18 cellular contexts compared by ENCODE assay signal in genomic region chr1:241716915-241717651, GRCh38.
DNase-seq lines count a peak whose midpoint lies in the region; ATAC-seq and TF ChIP-seq lines count a peak whose summit lies in the region.
"Had no signal": no experiment of that assay in that cellular context is flagged by ENCODE, and none has a peak within 500 bp of the region (broad histone marks: within the 10 kb centered on the region; RNA-seq: fewer than 3 reads in every experiment).

No MANE protein-coding gene starts in this region.

- CTCF ChIA-PET in MCF 10A (lab: Yijun Ruan, JAX) = interaction anchor here (1.1 to 2.7 kb wide), 5 partner anchors 11 to 130 kb away, joined by 3 to 11 read pairs (median 6); no protein-coding TSS in a partner anchor

- DNase-seq in MCF 10A (ENCODE audit: unreplicated experiment) = no peak
- DNase-seq in breast epithelium (ENCODE audit: low spot score in 2 of 2) = no peak
- peak; percentile 2 for DNase-seq in activated T-cell treated with anti-CD3 and anti-CD28 coated beads for 4 hours
- peak; percentile 32 for DNase-seq in inferior parietal cortex (ENCODE audit: extremely low spot score)
- no peak for DNase-seq in GM19240 (ENCODE audit: insufficient read length, low spot score)
- DNase-seq in ascending aorta (ENCODE audit: low spot score in 2 of 2) = no peak
- DNase-seq: cerebellar nuclear complex; DMS79; NCI-H187 treated with DMSO at 0.1 percent for 48 hours; nucleus accumbens; stimulated activated naive CD4-positive, alpha-beta T cell treated with Interleukin-2 at 50 U/mL for 16 hours had no signal

- H3K27me3 ChIP-seq in breast epithelium (no peaks in the 10 kb centered on the region), ascending aorta (no peaks in the 10 kb centered on the region)

- intact Hi-C loops in MCF 10A (cut with micrococcal nuclease) (loop anchor here (2.0 kb wide), 1 partner anchor 76 kb away; the partner anchor contains the start of genes CHML and OPN3), breast epithelium (cut with DNase I; ENCODE audit: low total_unique reads) (no loop called here), ascending aorta (cut with DNase I) (no loop called here)

- no peaks in the 10 kb centered on the region for H3K27me3 Mint-ChIP-seq in MCF 10A (ENCODE audit: insufficient read depth, unreplicated experiment)

- peaks cover 7% of the 10 kb centered on the region for H3K36me3 Mint-ChIP-seq in MCF 10A (ENCODE audit: insufficient read depth, unreplicated experiment)

- no peak for TF ChIP-seq CTCF in MCF 10A (IDR thresholded peaks at IDR 0.05; ENCODE audit: unreplicated experiment)
- no peak for TF ChIP-seq CTCF in breast epithelium (IDR thresholded peaks at IDR 0.05)
- TF ChIP-seq CTCF in ascending aorta (IDR thresholded peaks at IDR 0.05) = no peak

- TF ChIP-seq POLR2A in breast epithelium (IDR thresholded peaks at IDR 0.05) = no peak

- POLR2A ChIA-PET in MCF 10A (lab: Yijun Ruan, JAX) = interaction anchor here (0.6 to 6.9 kb wide), 8 partner anchors 11 to 108 kb away, joined by 3 to 73 read pairs (median 19); partner anchors contain the start of genes CHML and OPN3

- no peak overlapping the region for H3K4me3 ChIP-seq in breast epithelium
- H3K4me3 ChIP-seq in ascending aorta = no peak overlapping the region
- H3K4me3 ChIP-seq: GM12878 had no signal

- no peak for ATAC-seq in GM18498 (IDR thresholded peaks at IDR 0.05; ENCODE audit: unreplicated experiment)
- no peak for ATAC-seq in GM21423 (IDR thresholded peaks at IDR 0.05; ENCODE audit: unreplicated experiment)
- ATAC-seq: GM12878, Right ventricle myocardium inferior had no signal

- peaks cover 48% of the 10 kb centered on the region for H3K4me1 Mint-ChIP-seq in MCF 10A (ENCODE audit: insufficient read depth, unreplicated experiment)
- H3K4me1 Mint-ChIP-seq: B cell had no signal

- H3K9me3 ChIP-seq in breast epithelium = no peaks in the 10 kb centered on the region
- no peaks in the 10 kb centered on the region for H3K9me3 ChIP-seq in ascending aorta

- no TSS peak for BruUV-seq in MCF 10A (replicated peaks; lab: Mats Ljungman, UMichigan)

- peaks cover 7% of the 10 kb centered on the region for H3K9me3 Mint-ChIP-seq in MCF 10A (ENCODE audit: unreplicated experiment)
- H3K9me3 Mint-ChIP-seq: activated T-helper 1 cell treated with anti-CD3 and anti-CD28 coated beads, Interleukin-12 subunit alpha, Interleukin-12 subunit beta, Interleukin-2, Interleukin-4 antibody, amounts not matched to agents 30 ng/mL and 10 ng/mL and 1 ng/mL, durations not matched to agents 14 hours and 24 hours and 36 hours had no signal

- peak overlapping the region; percentile 93 for H3K27ac Mint-ChIP-seq in MCF 10A (ENCODE audit: low read depth, unreplicated experiment)
- H3K27ac Mint-ChIP-seq: activated T-helper 1 cell treated with anti-CD3 and anti-CD28 coated beads, Interleukin-12 subunit alpha, Interleukin-12 subunit beta, Interleukin-2, Interleukin-4 antibody, amounts not matched to agents 30 ng/mL and 10 ng/mL and 1 ng/mL, durations not matched to agents 14 hours and 24 hours and 36 hours; B cell had no signal

- H3K4me1 ChIP-seq in breast epithelium (no peaks in the 10 kb centered on the region), ascending aorta (no peaks in the 10 kb centered on the region)

- H3K27ac ChIP-seq in breast epithelium = no peak overlapping the region
- no peak overlapping the region for H3K27ac ChIP-seq in ascending aorta
- H3K27ac ChIP-seq: KMS-11 had no signal

- H3K4me3 Mint-ChIP-seq in MCF 10A (ENCODE audit: unreplicated experiment) = no peak overlapping the region
- H3K4me3 Mint-ChIP-seq: activated T-helper 1 cell treated with anti-CD3 and anti-CD28 coated beads, Interleukin-12 subunit alpha, Interleukin-12 subunit beta, Interleukin-2, Interleukin-4 antibody, amounts not matched to agents 30 ng/mL and 10 ng/mL and 1 ng/mL, durations not matched to agents 14 hours and 24 hours and 36 hours; B cell had no signal

- H3K36me3 ChIP-seq in breast epithelium (no peaks in the 10 kb centered on the region), ascending aorta (no peaks in the 10 kb centered on the region)

Comparison
In these comparisons a context has a peak if more than half of its experiments do, and no peak if none do; other contexts are left out.
1. DNase-seq: peak in activated T-cell treated with anti-CD3 and anti-CD28 coated beads for 4 hours (single experiment) and inferior parietal cortex (single experiment); none in MCF 10A (single experiment), breast epithelium (0 of 2), GM19240 (single experiment) and ascending aorta (0 of 2).